ENCODE assay signal across 13 cellular contexts in the genomic region with DNA sequence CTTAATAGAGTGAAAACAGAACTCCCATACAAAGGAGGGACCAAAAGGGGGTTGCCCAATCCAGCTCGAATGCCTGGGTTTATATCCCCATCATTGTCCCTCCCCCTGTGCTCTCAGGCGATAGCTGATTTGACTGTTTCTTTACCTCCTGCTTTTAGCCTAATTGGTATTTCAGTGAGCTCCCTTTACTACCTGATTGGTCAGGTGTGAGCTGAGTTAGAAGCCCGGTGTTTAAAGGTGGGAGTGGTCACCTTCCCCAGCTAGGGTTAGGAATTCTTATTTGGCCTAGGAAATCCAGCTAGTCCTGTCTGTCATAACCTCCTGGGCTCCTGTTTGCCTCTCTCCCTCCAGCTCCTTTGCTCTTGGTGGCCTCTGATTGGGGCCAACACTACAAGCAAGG. TPM values are rescaled to one million over a fixed set of nuclear protein-coding genes. Genes with fewer than 3 reads are reported as not detected.
DNase-seq lines count a peak whose midpoint lies in the region; ATAC-seq and TF ChIP-seq lines count a peak whose summit lies in the region.
"Had no signal": no experiment of that assay in that cellular context is flagged by ENCODE, and none has a peak within 500 bp of the region (broad histone marks: within the 10 kb centered on the region; RNA-seq: fewer than 3 reads in every experiment).

No MANE protein-coding gene starts in this region.

- H3K36me3 Mint-ChIP-seq in mesothelial cell of epicardium = no peaks in the 10 kb centered on the region
- H3K36me3 Mint-ChIP-seq in activated CD4-positive, alpha-beta T cell treated with anti-CD3 and anti-CD28 coated beads, Interleukin-2, amount 10 ng/mL, durations not matched to agents 24 days and 14 days (ENCODE audit: low read depth) = no peaks in the 10 kb centered on the region
- H3K36me3 Mint-ChIP-seq in activated naive CD4-positive, alpha-beta T cell treated with anti-CD3 and anti-CD28 coated beads for 36 hours (ENCODE audit: low read depth) = peaks cover 3% of the 10 kb centered on the region

- H3K27ac ChIP-seq in coronary artery (peak overlapping the region; percentile 94 to 95), thoracic aorta (peak overlapping the region; percentile 98 to 99)

- H3K27me3 ChIP-seq in thoracic aorta (replicated peaks; ENCODE audit: insufficient read depth) = no peaks in the 10 kb centered on the region

- DNase-seq in NCI-H226 (peak; percentile 59), coronary artery (ENCODE audit: low spot score) (no peak), mesothelial cell of epicardium (ENCODE audit: low spot score in 2 of 2, unreplicated experiment in 2 of 2) (no peak), thoracic aorta (ENCODE audit: low spot score) (no peak), nucleus accumbens (lab: John Stamatoyannopoulos, UW) (no peak)
- DNase-seq in activated CD4-positive, alpha-beta T cell treated with anti-CD3 and anti-CD28 coated beads, Interleukin-2, amount 10 ng/mL, durations not matched to agents 24 days and 14 days = no peak
- DNase-seq in stimulated activated CD4-positive, alpha-beta T cell treated with anti-CD3 and anti-CD28 coated beads, Interleukin-2, amount 100 ng/mL, for 48 hours = no peak
- no peak for DNase-seq in activated naive CD4-positive, alpha-beta T cell treated with anti-CD3 and anti-CD28 coated beads for 36 hours
- DNase-seq: DND-41; foreskin melanocyte; naive thymus-derived CD8-positive, alpha-beta T cell; NCI-H524; stimulated activated CD4-positive, alpha-beta T cell treated with anti-CD3 and anti-CD28 coated beads, Interleukin-4, amount 100 ng/mL, for 4 hours had no signal

- H3K36me3 ChIP-seq in thoracic aorta = no peaks in the 10 kb centered on the region

- peaks cover 47 to 75% of the 10 kb centered on the region in 2 donors for H3K4me1 ChIP-seq in thoracic aorta (ENCODE audit: control insufficient read depth in 1 of 2, low read depth in 2 of 2)

- no peak overlapping the region for H3K4me3 Mint-ChIP-seq in mesothelial cell of epicardium
- H3K4me3 Mint-ChIP-seq in activated CD4-positive, alpha-beta T cell treated with anti-CD3 and anti-CD28 coated beads, Interleukin-2, amount 10 ng/mL, durations not matched to agents 24 days and 14 days = no peak overlapping the region
- H3K4me3 Mint-ChIP-seq in activated naive CD4-positive, alpha-beta T cell treated with anti-CD3 and anti-CD28 coated beads for 36 hours = no peak overlapping the region
- H3K4me3 Mint-ChIP-seq: naive thymus-derived CD8-positive, alpha-beta T cell had no signal

- H3K9me3 ChIP-seq in thoracic aorta = no peaks in the 10 kb centered on the region

- no peaks in the 10 kb centered on the region for H3K9me3 Mint-ChIP-seq in mesothelial cell of epicardium
- H3K9me3 Mint-ChIP-seq in activated CD4-positive, alpha-beta T cell treated with anti-CD3 and anti-CD28 coated beads, Interleukin-2, amount 10 ng/mL, durations not matched to agents 24 days and 14 days = no peaks in the 10 kb centered on the region
- no peaks in the 10 kb centered on the region for H3K9me3 Mint-ChIP-seq in activated naive CD4-positive, alpha-beta T cell treated with anti-CD3 and anti-CD28 coated beads for 36 hours
- H3K9me3 Mint-ChIP-seq: naive thymus-derived CD8-positive, alpha-beta T cell had no signal

- H3K4me3 ChIP-seq in coronary artery (no peak overlapping the region), thoracic aorta (peak overlapping the region; percentile 41)

- TF ChIP-seq CTCF in coronary artery (IDR thresholded peaks at IDR 0.05) (no peak), mesothelial cell of epicardium (IDR thresholded peaks at IDR 0.05; ENCODE audit: unreplicated experiment) (no peak), thoracic aorta (IDR thresholded peaks at IDR 0.05) (no peak)

- no peak for ATAC-seq in thoracic aorta (ENCODE audit: insufficient number of reproducible peaks, low FRiP score, low read depth)
- ATAC-seq: naive thymus-derived CD8-positive, alpha-beta T cell had no signal

- CTCF ChIA-PET in activated naive CD4-positive, alpha-beta T cell treated with anti-CD3 and anti-CD28 coated beads for 36 hours (lab: Charles Lee) = interaction anchor here (0.7 to 2.0 kb wide), 3 partner anchors 9 to 192 kb away, joined by 4 to 12 read pairs (median 7); no protein-coding TSS in a partner anchor

- peaks cover 75% of the 10 kb centered on the region for H3K4me1 Mint-ChIP-seq in mesothelial cell of epicardium
- H3K4me1 Mint-ChIP-seq in activated CD4-positive, alpha-beta T cell treated with anti-CD3 and anti-CD28 coated beads, Interleukin-2, amount 10 ng/mL, durations not matched to agents 24 days and 14 days = no peaks in the 10 kb centered on the region
- H3K4me1 Mint-ChIP-seq in activated naive CD4-positive, alpha-beta T cell treated with anti-CD3 and anti-CD28 coated beads for 36 hours (ENCODE audit: low read depth) = no peaks in the 10 kb centered on the region

- H3K27ac Mint-ChIP-seq in mesothelial cell of epicardium = peak overlapping the region; percentile 98
- H3K27ac Mint-ChIP-seq in activated CD4-positive, alpha-beta T cell treated with anti-CD3 and anti-CD28 coated beads, Interleukin-2, amount 10 ng/mL, durations not matched to agents 24 days and 14 days = no peak overlapping the region
- no peak overlapping the region for H3K27ac Mint-ChIP-seq in activated naive CD4-positive, alpha-beta T cell treated with anti-CD3 and anti-CD28 coated beads for 36 hours

- intact Hi-C loops in activated CD4-positive, alpha-beta T cell treated with anti-CD3 and anti-CD28 coated beads, Interleukin-2, amount 10 ng/mL, durations not matched to agents 24 days and 14 days (cut with micrococcal nuclease) = no loop called here
- intact Hi-C loops in activated naive CD4-positive, alpha-beta T cell treated with anti-CD3 and anti-CD28 coated beads for 36 hours (cut with micrococcal nuclease) = no loop called here

- no peaks in the 10 kb centered on the region for H3K27me3 Mint-ChIP-seq in mesothelial cell of epicardium (ENCODE audit: low read depth)
- no peaks in the 10 kb centered on the region for H3K27me3 Mint-ChIP-seq in activated CD4-positive, alpha-beta T cell treated with anti-CD3 and anti-CD28 coated beads, Interleukin-2, amount 10 ng/mL, durations not matched to agents 24 days and 14 days
- no peaks in the 10 kb centered on the region for H3K27me3 Mint-ChIP-seq in activated naive CD4-positive, alpha-beta T cell treated with anti-CD3 and anti-CD28 coated beads for 36 hours (ENCODE audit: low read depth)
- H3K27me3 Mint-ChIP-seq: naive thymus-derived CD8-positive, alpha-beta T cell had no signal

RNA-seq across cellular contexts. Expression of a gene that starts 53.5 kb away (rescaled TPM):
- total RNA-seq in mesothelial cell of epicardium (43.0 to 43.9 TPM (median 43.9 TPM) in 3 replicates), thoracic aorta (1 to 10 TPM; 7.2 to 9.9 TPM)
- 76.7 and 77.8 TPM in 2 replicates for total RNA-seq in activated CD4-positive, alpha-beta T cell treated with anti-CD3 and anti-CD28 coated beads, Interleukin-2, amount 10 ng/mL, durations not matched to agents 24 days and 14 days
- 10 to 100 TPM; 75.4 to 82.7 TPM for total RNA-seq in activated naive CD4-positive, alpha-beta T cell treated with anti-CD3 and anti-CD28 coated beads for 36 hours
